25 cellular contexts compared by ENCODE assay signal in genomic region chr13:86185636-86186035, GRCh38.
A peak's percentile ranks its signal among the peaks of the same experiment; 100 is the strongest.
DNase-seq lines count a peak whose midpoint lies in the region; ATAC-seq, FAIRE-seq and TF ChIP-seq lines count a peak whose summit lies in the region.
"Had no signal": no experiment of that assay in that cellular context is flagged by ENCODE, and none has a peak within 500 bp of the region (broad histone marks: within the 10 kb centered on the region; RNA-seq: fewer than 3 reads in every experiment).

No MANE protein-coding gene starts in this region.

- 83% methylated on average over 5 of the region's 5 CpGs; no CpG with 5 or more reads in 1 of the 2 experiments for WGBS in H1 (ENCODE audit: extremely low coverage in 1 of 2, insufficient coverage in 1 of 2, insufficient read length in 1 of 2, insufficient replicate concordance in 2 of 2, low coverage in 1 of 2, low lambda C conversion rate in 2 of 2, missing lambda C conversion rate in 1 of 2), 2 experiments
- WGBS in neuronal stem cell (ENCODE audit: extremely low coverage in 2 of 2, insufficient read length in 2 of 2, insufficient replicate concordance in 1 of 2), 2 donors: no CpG with 5 or more reads among the region's 5 CpGs
- 81% methylated on average over 5 of the region's 5 CpGs for WGBS in hepatocyte (ENCODE audit: low lambda C conversion rate, missing lambda C conversion rate)

- CTCF ChIA-PET in H1 (lab: Charles Lee; ENCODE audit: partially characterized antibody): no interaction called here

- no peak for TF ChIP-seq RAD21 in H1 (IDR thresholded peaks at IDR 0.05 in 1 of 2, conservative IDR thresholded peaks at IDR 0.05 in 1 of 2; ENCODE audit: low read depth in 2 of 2, low read length in 2 of 2)

- POLR2A ChIA-PET in H1 (lab: Charles Lee; ENCODE audit: partially characterized antibody): no interaction called here

- TF ChIP-seq CTCF in H1 (IDR thresholded peaks at IDR 0.05; ENCODE audit: control extremely low read depth in 1 of 3, insufficient read depth in 1 of 3, low read depth in 1 of 3, low read length in 3 of 3) (no peak), kidney (IDR thresholded peaks at IDR 0.05; ENCODE audit: borderline replicate concordance, extremely low read depth, insufficient read depth) (no peak), GM10266 (IDR thresholded peaks at IDR 0.05; ENCODE audit: control insufficient read depth, insufficient read depth, low read depth, missing control alignments) (no peak), hepatocyte (IDR thresholded peaks at IDR 0.05; ENCODE audit: poor library complexity) (no peak)

- H3K9me2 ChIP-seq in hepatocyte (replicated peaks; ENCODE audit: insufficient read depth): no peaks in the 10 kb centered on the region

- H3K4ac ChIP-seq in H1 (replicated peaks; ENCODE audit: insufficient read length, low read depth, low read length): no peak overlapping the region
- no peak overlapping the region for H3K4ac ChIP-seq in neuronal stem cell (ENCODE audit: low read length)

- no peaks in the 10 kb centered on the region for H3K23me2 ChIP-seq in H1 (ENCODE audit: low read depth, low read length)

- H2BK5ac ChIP-seq in H1 (ENCODE audit: low read depth, low read length) (no peak overlapping the region), neuronal stem cell (ENCODE audit: low read length) (no peak overlapping the region)

- no peak overlapping the region for H2BK15ac ChIP-seq in H1 (ENCODE audit: low read length)
- H2BK15ac ChIP-seq in neuronal stem cell (ENCODE audit: low read length): no peak overlapping the region

- ATAC-seq in GM18858 (IDR thresholded peaks at IDR 0.05; ENCODE audit: unreplicated experiment): no peak

- H4K91ac ChIP-seq in H1 (replicated peaks; ENCODE audit: insufficient read length, low read length): no peak overlapping the region
- no peak overlapping the region for H4K91ac ChIP-seq in neuronal stem cell (ENCODE audit: low read depth, low read length, poor library complexity)

- H3K56ac ChIP-seq in H1 (replicated peaks; ENCODE audit: insufficient read length, low read depth, low read length): no peak overlapping the region

- H3K27ac ChIP-seq in H1 (ENCODE audit: low read depth, low read length) (no peak overlapping the region), kidney (ENCODE audit: low read depth in 2 of 2, low read length in 2 of 2) (no peak overlapping the region), neuronal stem cell (replicated peaks; ENCODE audit: low read length) (no peak overlapping the region), hepatocyte (no peak overlapping the region)
- H3K27ac ChIP-seq: BLaER1 had no signal

- no peak overlapping the region for H2BK120ac ChIP-seq in H1 (replicated peaks; ENCODE audit: low read depth, low read length)
- no peak overlapping the region for H2BK120ac ChIP-seq in neuronal stem cell (ENCODE audit: low read depth, low read length)

- H4K8ac ChIP-seq in H1 (ENCODE audit: extremely low read depth, insufficient read depth, low read length): peak overlapping the region; percentile 71; the same call in 1 of the 2 replicates
- no peak overlapping the region for H4K8ac ChIP-seq in neuronal stem cell (ENCODE audit: low read depth, low read length)

- H3K18ac ChIP-seq in H1 (ENCODE audit: extremely low read depth, low read length) (no peak overlapping the region), neuronal stem cell (ENCODE audit: low read length) (no peak overlapping the region)

- H3K14ac ChIP-seq in H1 (ENCODE audit: insufficient read length) (no peak overlapping the region), neuronal stem cell (ENCODE audit: low read length) (no peak overlapping the region)

- no peak for DNase-seq in H1 (ENCODE audit: low read depth in 1 of 2, low spot score in 2 of 2)
- peak; percentile 66 for DNase-seq in kidney
- DNase-seq in neuronal stem cell (ENCODE audit: low spot score): no peak
- no peak for DNase-seq in GM10266 (ENCODE audit: extremely low spot score)
- no peak for DNase-seq in hepatocyte (ENCODE audit: low spot score)
- DNase-seq in SKM-1 (lab: John Stamatoyannopoulos, UW; ENCODE audit: unreplicated experiment): no peak
- DNase-seq: 8988T; ACHN; BE2C; C1 segment of cervical spinal cord; CD4-positive, alpha-beta memory T cell; CD4-positive, CD25-positive, alpha-beta regulatory T cell; CD8-positive, alpha-beta memory T cell; COR-L47; DMS 273 treated with DMSO at 0.1 percent for 48 hours; DMS153; DMS53; DMS79; DND-41; EL; GDM1 had no signal

- no peak for TF ChIP-seq POLR2A in H1 (IDR thresholded peaks at IDR 0.05; ENCODE audit: control extremely low read depth in 1 of 2, low read depth in 2 of 2, low read length in 2 of 2)

- H3K4me1 ChIP-seq in H1 (replicated peaks in 1 of 4; ENCODE audit: control insufficient read depth in 3 of 4, insufficient read depth in 4 of 4, low read length in 3 of 4): no peaks in the 10 kb centered on the region
- H3K4me1 ChIP-seq in kidney (ENCODE audit: control insufficient read depth in 1 of 2, insufficient read depth in 1 of 2, low read depth in 1 of 2, low read length in 2 of 2): no peaks in the 10 kb centered on the region
- no peaks in the 10 kb centered on the region for H3K4me1 ChIP-seq in neuronal stem cell (ENCODE audit: control insufficient read depth in 2 of 2, insufficient read depth in 1 of 2, low read depth in 1 of 2, low read length in 2 of 2)
- no peaks in the 10 kb centered on the region for H3K4me1 ChIP-seq in hepatocyte (ENCODE audit: insufficient read depth)
- H3K4me1 ChIP-seq: BE2C, BLaER1 had no signal

- no peak overlapping the region for H3K23ac ChIP-seq in H1 (ENCODE audit: insufficient read length)
- no peak overlapping the region for H3K23ac ChIP-seq in neuronal stem cell (ENCODE audit: low read depth, low read length, poor library complexity)

- H4K20me1 ChIP-seq in H1 (replicated peaks in 1 of 2; ENCODE audit: control insufficient read depth in 1 of 2, insufficient read depth in 2 of 2, low read length in 2 of 2) (no peaks in the 10 kb centered on the region), hepatocyte (ENCODE audit: insufficient read depth, poor library complexity, severe bottlenecking) (no peaks in the 10 kb centered on the region)
- H4K20me1 ChIP-seq: BLaER1 had no signal

- H3K27me3 ChIP-seq in H1 (replicated peaks in 1 of 4; ENCODE audit: control insufficient read depth in 3 of 4, extremely low read depth in 1 of 4, insufficient read depth in 3 of 4, low read length in 3 of 4) (no peaks in the 10 kb centered on the region), neuronal stem cell (ENCODE audit: control insufficient read depth in 3 of 3, insufficient read depth in 3 of 3, low read depth in 1 of 3, low read length in 3 of 3) (no peaks in the 10 kb centered on the region), hepatocyte (no peaks in the 10 kb centered on the region)
- H3K27me3 ChIP-seq: BE2C, BLaER1 had no signal

- TF ChIP-seq EP300 in H1 (IDR thresholded peaks at IDR 0.05; ENCODE audit: borderline replicate concordance in 1 of 2, low read depth in 2 of 2, low read length in 2 of 2): no peak

- H2AFZ ChIP-seq in H1 (ENCODE audit: low read length): no peak overlapping the region; the same call in 1 of the 2 replicates
- H2AFZ ChIP-seq in neuronal stem cell (ENCODE audit: low read length): peak overlapping the region; percentile 43
- no peak overlapping the region for H2AFZ ChIP-seq in hepatocyte

- intact Hi-C loops in kidney (cut with DNase I): no loop called here

- no peaks in the 10 kb centered on the region for H3K79me2 ChIP-seq in H1 (ENCODE audit: control insufficient read depth in 1 of 2, insufficient read depth in 2 of 2, low read length in 2 of 2)
- no peaks in the 10 kb centered on the region for H3K79me2 ChIP-seq in hepatocyte

- FAIRE-seq in H1 (lab: Jason Lieb, UNC): no peak
- FAIRE-seq in kidney (lab: Jason Lieb, UNC): no peak
- FAIRE-seq: A204.1, GM12891 had no signal

- H3K36me3 ChIP-seq in H1 (ENCODE audit: control insufficient read depth in 2 of 4, insufficient read depth in 4 of 4, low read length in 3 of 4) (no peaks in the 10 kb centered on the region), kidney (ENCODE audit: control insufficient read depth in 1 of 2, insufficient read depth in 2 of 2, low read length in 2 of 2) (no peaks in the 10 kb centered on the region), neuronal stem cell (replicated peaks in 1 of 2; ENCODE audit: control insufficient read depth in 2 of 2, insufficient read depth in 2 of 2, low read length in 2 of 2) (no peaks in the 10 kb centered on the region), hepatocyte (replicated peaks; ENCODE audit: insufficient read depth, low read depth) (no peaks in the 10 kb centered on the region)
- H3K36me3 ChIP-seq: BE2C, BLaER1 had no signal

- no peak overlapping the region for H2AK5ac ChIP-seq in H1 (ENCODE audit: low read depth, low read length)
- H2AK5ac ChIP-seq in neuronal stem cell (ENCODE audit: low read depth, low read length): no peak overlapping the region

- H3K79me1 ChIP-seq in H1 (ENCODE audit: low read depth, low read length) (no peaks in the 10 kb centered on the region), neuronal stem cell (ENCODE audit: low read depth, low read length) (no peaks in the 10 kb centered on the region)

- H4K5ac ChIP-seq in H1 (ENCODE audit: insufficient read length, low read depth, low read length): no peak overlapping the region

- H2BK12ac ChIP-seq in H1 (ENCODE audit: low read depth, low read length) (no peak overlapping the region), neuronal stem cell (ENCODE audit: low read length) (no peak overlapping the region)

- H3K9me3 ChIP-seq in H1 (ENCODE audit: insufficient read depth in 2 of 2, low read depth in 1 of 2, low read length in 1 of 2) (no peaks in the 10 kb centered on the region; a peak in 1 of 4 replicates), kidney (ENCODE audit: control insufficient read depth in 1 of 2, low read length in 2 of 2) (no peaks in the 10 kb centered on the region), neuronal stem cell (replicated peaks in 1 of 2; ENCODE audit: control insufficient read depth in 2 of 2, insufficient read depth in 1 of 2, low read depth in 1 of 2, low read length in 2 of 2) (no peaks in the 10 kb centered on the region), hepatocyte (ENCODE audit: low read depth) (no peaks in the 10 kb centered on the region)
- H3K9me3 ChIP-seq: BE2C, BLaER1 had no signal

- H3K9ac ChIP-seq in H1 (replicated peaks in 1 of 4; ENCODE audit: extremely low read depth in 1 of 4, low read depth in 3 of 4, low read length in 3 of 4) (no peak overlapping the region), kidney (ENCODE audit: low read length in 2 of 2) (no peak overlapping the region), neuronal stem cell (ENCODE audit: low read depth, low read length, poor library complexity) (peak overlapping the region; percentile 31)
- H3K9ac ChIP-seq: BLaER1 had no signal

- H3K4me2 ChIP-seq in H1 (ENCODE audit: insufficient read depth in 1 of 2, low read depth in 2 of 2, low read length in 2 of 2) (no peak overlapping the region), neuronal stem cell (ENCODE audit: insufficient read depth, low read length, poor library complexity, severe bottlenecking) (no peak overlapping the region), hepatocyte (no peak overlapping the region)
- H3K4me2 ChIP-seq: BLaER1 had no signal

- H3K4me3 ChIP-seq in H1 (ENCODE audit: extremely low read depth in 1 of 4, insufficient read depth in 2 of 4, low read depth in 3 of 4, low read length in 4 of 4) (no peak overlapping the region), kidney (ENCODE audit: low read length in 2 of 2) (no peak overlapping the region), neuronal stem cell (ENCODE audit: low read length in 2 of 2) (no peak overlapping the region), hepatocyte (no peak overlapping the region)
- H3K4me3 ChIP-seq: BLaER1 had no signal

- H2BK20ac ChIP-seq in H1 (ENCODE audit: low read length): no peak overlapping the region
